Comparison of ENCODE assay signal across 27 cellular contexts in the genomic region with DNA sequence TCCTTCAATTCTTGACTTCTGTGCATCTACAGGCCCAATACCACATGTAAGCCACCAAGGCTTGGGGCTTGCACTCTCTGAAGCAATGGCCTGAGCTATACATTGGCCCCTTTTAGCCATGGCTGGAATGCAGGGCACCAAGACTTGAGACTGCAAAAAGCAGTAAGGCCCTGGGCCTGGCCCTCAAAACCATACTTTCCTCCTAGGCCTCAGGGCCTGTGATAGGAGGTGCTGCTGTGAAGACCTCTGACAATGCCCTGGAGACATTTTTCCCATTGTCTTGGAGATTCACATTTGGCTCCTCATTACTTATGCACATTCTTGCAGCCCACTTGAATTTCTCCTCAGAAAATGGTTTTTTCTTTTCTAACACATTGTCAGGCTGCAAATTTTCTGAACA.
"Had no signal": no experiment of that assay in that cellular context is flagged by ENCODE, and none has a peak within 500 bp of the region (broad histone marks: within the 10 kb centered on the region; RNA-seq: fewer than 3 reads in every experiment).

No MANE protein-coding gene starts in this region.

- H3K27ac Mint-ChIP-seq: naive thymus-derived CD4-positive, alpha-beta T cell; natural killer cell treated with Interleukin-12 subunit alpha and Interleukin-12 subunit beta and Interleukin-15 and Interleukin-18, amount 100 ng/mL, for 72 hours; stimulated activated naive CD8-positive, alpha-beta T cell treated with anti-CD3 and anti-CD28 coated beads, Interleukin-15, Interleukin-2, amounts not matched to agents 100 ng/mL and 50 ng/mL, for 24 hours had no signal

- H3K27me3 Mint-ChIP-seq: naive thymus-derived CD4-positive, alpha-beta T cell; natural killer cell treated with Interleukin-12 subunit alpha and Interleukin-12 subunit beta and Interleukin-15 and Interleukin-18, amount 100 ng/mL, for 72 hours; stimulated activated naive CD8-positive, alpha-beta T cell treated with anti-CD3 and anti-CD28 coated beads, Interleukin-15, Interleukin-2, amounts not matched to agents 100 ng/mL and 50 ng/mL, for 24 hours had no signal

- H3K27me3 ChIP-seq: pancreas, suprapubic skin, tibial artery, upper lobe of right lung had no signal

- H3K9me3 ChIP-seq: mucosa of descending colon, pancreas, prostate gland, thoracic aorta, tibial artery, upper lobe of right lung had no signal

- H3K27ac ChIP-seq: left ventricle myocardium inferior, pancreas, prostate gland, skin epidermis, suprapubic skin, thoracic aorta, tibial artery, upper lobe of right lung had no signal

- ATAC-seq: mucosa of descending colon; naive thymus-derived CD4-positive, alpha-beta T cell; natural killer cell treated with Interleukin-12 subunit alpha and Interleukin-12 subunit beta and Interleukin-15 and Interleukin-18, amount 100 ng/mL, for 72 hours; pancreas; right cardiac atrium; sciatic nerve; upper lobe of right lung had no signal

- H3K4me3 ChIP-seq: left ventricle myocardium inferior, lung, mucosa of descending colon, pancreas, prostate gland, skin epidermis, suprapubic skin, thoracic aorta, tibial artery, upper lobe of right lung had no signal

- H3K4me3 Mint-ChIP-seq: naive thymus-derived CD4-positive, alpha-beta T cell; natural killer cell treated with Interleukin-12 subunit alpha and Interleukin-12 subunit beta and Interleukin-15 and Interleukin-18, amount 100 ng/mL, for 72 hours; stimulated activated naive CD8-positive, alpha-beta T cell treated with anti-CD3 and anti-CD28 coated beads, Interleukin-15, Interleukin-2, amounts not matched to agents 100 ng/mL and 50 ng/mL, for 24 hours had no signal

- DNase-seq: hypothalamus; islet precursor cell; left ventricle myocardium inferior; midbrain; mucosa of descending colon; naive thymus-derived CD4-positive, alpha-beta T cell; nucleus accumbens; pancreas; posterior cingulate gyrus; retina; right cardiac atrium; stimulated activated CD4-positive, alpha-beta T cell treated with anti-CD3 and anti-CD28 coated beads, Interleukin-12 subunit alpha, Interleukin-12 subunit beta, amount 100 ng/mL, for 4 hours; stimulated activated CD4-positive, alpha-beta T cell treated with anti-CD3 and anti-CD28 coated beads, Interleukin-15, amount 100 ng/mL, for 24 hours; stimulated activated CD4-positive, alpha-beta T cell treated with anti-CD3 and anti-CD28 coated beads, Interleukin-2, amount 100 ng/mL, for 24 hours; stimulated activated CD4-positive, alpha-beta T cell treated with anti-CD3 and anti-CD28 coated beads, Interleukin-4, amount 100 ng/mL, for 1 hour; stimulated activated naive CD4-positive, alpha-beta T cell; tibial artery; trophoblast cell; upper lobe of right lung had no signal

- H3K36me3 ChIP-seq: left ventricle myocardium inferior, pancreas, prostate gland, suprapubic skin, thoracic aorta, tibial artery, upper lobe of right lung had no signal

- H3K4me1 ChIP-seq: left ventricle myocardium inferior, pancreas, prostate gland, suprapubic skin, tibial artery, upper lobe of right lung had no signal

- H3K36me3 Mint-ChIP-seq: natural killer cell treated with Interleukin-12 subunit alpha and Interleukin-12 subunit beta and Interleukin-15 and Interleukin-18, amount 100 ng/mL, for 72 hours had no signal
